Comparison of ENCODE assay signal across 24 cellular contexts in the genomic region with DNA sequence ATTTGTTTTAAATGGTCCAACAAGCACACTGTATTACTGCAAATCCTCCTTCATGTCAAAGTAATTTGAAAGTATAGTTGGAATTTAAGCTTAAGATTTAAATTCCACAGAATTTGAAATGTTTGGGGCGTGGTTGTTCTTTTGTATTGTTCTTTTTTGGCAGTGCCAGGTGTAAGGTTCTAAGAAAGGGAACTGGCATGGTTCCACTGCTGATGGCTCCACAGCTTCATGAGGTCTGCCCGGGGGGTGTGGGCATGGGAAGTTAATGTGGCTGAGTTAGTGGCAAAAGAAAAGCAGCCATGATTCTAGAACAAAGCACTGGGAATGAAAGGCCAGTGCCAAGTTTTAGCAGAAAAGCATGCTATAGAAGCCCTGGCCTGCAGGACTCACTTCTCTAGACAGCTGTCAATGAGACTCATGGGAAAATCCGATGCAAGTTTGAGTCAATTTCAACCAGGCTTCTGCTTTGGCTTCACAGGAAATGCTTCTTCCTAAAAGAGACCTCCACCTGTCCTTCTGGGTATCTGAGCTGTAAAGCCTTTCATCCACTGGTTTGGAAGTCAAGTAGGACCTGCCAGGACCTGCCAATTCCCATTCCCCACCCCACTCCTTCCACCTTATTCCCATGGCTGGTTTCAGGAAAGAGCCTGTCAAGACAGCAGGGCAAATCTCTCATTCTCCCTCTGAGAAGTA. TPM values are rescaled to one million over a fixed set of nuclear protein-coding genes. Genes with fewer than 3 reads are reported as not detected.
DNase-seq lines count a peak whose midpoint lies in the region; ATAC-seq and TF ChIP-seq lines count a peak whose summit lies in the region.
"Had no signal": no experiment of that assay in that cellular context is flagged by ENCODE, and none has a peak within 500 bp of the region (broad histone marks: within the 10 kb centered on the region; RNA-seq: fewer than 3 reads in every experiment).

No MANE protein-coding gene starts in this region.

- no peak for TF ChIP-seq EP300 in stomach (IDR thresholded peaks at IDR 0.05)

- POLR2A ChIA-PET in RWPE1 (lab: Yijun Ruan, JAX; ENCODE audit: low non-redundant PET): no interaction called here

- H3K27ac ChIP-seq in RWPE1: peak overlapping the region; percentile 85
- peak overlapping the region; percentile 71 to 86 for H3K27ac ChIP-seq in esophagus (ENCODE audit: low read depth in 2 of 2, low read length in 1 of 2)
- peak overlapping the region in 4 of 5 donors; percentile 53 to 71 (median 61) for H3K27ac ChIP-seq in stomach
- H3K27ac ChIP-seq: GM23248, prostate gland, SJCRH30 had no signal

- H3K4me3 ChIP-seq in esophagus (ENCODE audit: low read depth in 1 of 2, low read length in 2 of 2): no peak overlapping the region
- H3K4me3 ChIP-seq in stomach: no peak overlapping the region
- H3K4me3 ChIP-seq: GM23248, prostate gland, SJCRH30, transverse colon had no signal

- peaks cover 0 to 2% of the 10 kb centered on the region in 2 donors for H3K36me3 ChIP-seq in esophagus (ENCODE audit: control insufficient read depth in 2 of 2, insufficient read depth in 2 of 2, low read length in 1 of 2)
- no peaks in the 10 kb centered on the region for H3K36me3 ChIP-seq in stomach
- H3K36me3 ChIP-seq: prostate gland, SJCRH30, transverse colon had no signal

- intact Hi-C loops in stomach (cut with DNase I; ENCODE audit: low total_unique reads): no loop called here

- 47 to 60% methylated on average over 3 of the region's 3 CpGs for WGBS in esophagus, 2 donors
- WGBS in stomach, 5 donors: 49 to 63% (median 52%) methylated on average over 3 of the region's 3 CpGs

- H3K9me3 ChIP-seq in esophagus (ENCODE audit: control insufficient read depth in 2 of 2, insufficient read depth in 1 of 2, low read depth in 1 of 2, low read length in 1 of 2) (no peaks in the 10 kb centered on the region), stomach (no peaks in the 10 kb centered on the region)
- H3K9me3 ChIP-seq: prostate gland, SJCRH30, transverse colon had no signal

- no peak for ATAC-seq in GM19452 (IDR thresholded peaks at IDR 0.05; ENCODE audit: unreplicated experiment)

- DNase-seq in NCI-H2171 treated with DMSO at 0.1 percent for 48 hours (lab: John Stamatoyannopoulos, UW): peak; percentile 2
- DNase-seq in NCI-H2171 (lab: John Stamatoyannopoulos, UW): no peak
- peak; percentile 22 for DNase-seq in RWPE1 (ENCODE audit: low spot score)
- no peak for DNase-seq in stomach
- no peak for DNase-seq in EL
- no peak for DNase-seq in activated CD8-positive, alpha-beta memory T cell treated with anti-CD3 and anti-CD28 coated beads for 24 hours
- DNase-seq: 8988T; activated CD4-positive, CD25-positive, alpha-beta regulatory T cell treated with anti-CD3 and anti-CD28 coated beads, Interleukin-2, amount 50 U/mL, for 72 hours; activated T-cell treated with anti-CD3 and anti-CD28 coated beads, Interleukin-2, amount 50 U/mL, for 24 hours; CD8-positive, alpha-beta memory T cell; cortex of kidney; GM23248; head of caudate nucleus; KBM-7; NCI-H187; NCI-H226; NCI-H82; SJCRH30; stimulated activated CD8-positive, alpha-beta memory T cell treated with anti-CD3 and anti-CD28 coated beads, Interleukin-4, amount 100 ng/mL, for 48 hours; T-helper 1 cell had no signal

- CTCF ChIA-PET in RWPE1 (lab: Yijun Ruan, JAX): interaction anchor here (0.6 kb wide), 1 partner anchor 85 kb away, joined by 3 read pairs; no protein-coding TSS in a partner anchor

- no peak for TF ChIP-seq POLR2A in stomach (IDR thresholded peaks at IDR 0.05)

- no peaks in the 10 kb centered on the region for H3K27me3 ChIP-seq in esophagus (ENCODE audit: control insufficient read depth in 1 of 2, insufficient read depth in 2 of 2, low read length in 2 of 2)
- no peaks in the 10 kb centered on the region for H3K27me3 ChIP-seq in stomach
- H3K27me3 ChIP-seq: SJCRH30, transverse colon had no signal

- H3K4me1 ChIP-seq in esophagus (ENCODE audit: control insufficient read depth in 2 of 2, insufficient read depth in 2 of 2, low read length in 1 of 2) (peaks cover 2 to 18% of the 10 kb centered on the region in 2 donors), stomach (peaks cover 23 to 50% (median 34%) of the 10 kb centered on the region in 4 donors)
- H3K4me1 ChIP-seq: prostate gland, SJCRH30 had no signal

- TF ChIP-seq CTCF in RWPE1 (conservative IDR thresholded peaks at IDR 0.05; ENCODE audit: low read depth) (no peak), stomach (IDR thresholded peaks at IDR 0.05) (no peak)

RNA-seq across cellular contexts. Expression of gene CDCP1, which starts 18.9 kb away (rescaled TPM):
- polyA plus RNA-seq in esophagus: 10 to 100 TPM; 21.0 to 24.3 TPM
- 10 to 100 TPM in 2 of 5 donors, 1 to 10 TPM in 3; 4.1 to 24.5 (median 8.4) TPM for total RNA-seq in stomach
- polyA plus RNA-seq in stomach: 1 to 10 TPM; 4.1 to 9.9 (median 7.8) TPM
- total RNA-seq: SJCRH30 had no signal
- polyA plus RNA-seq: CD8-positive, alpha-beta memory T cell had no signal

Comparison
In these comparisons a context has a peak if more than half of its experiments do, and no peak if none do; other contexts are left out.
1. DNase-seq: peak in NCI-H2171 treated with DMSO at 0.1 percent for 48 hours (single experiment) and RWPE1 (single experiment); none in NCI-H2171 (single experiment), stomach (single experiment), EL (single experiment) and activated CD8-positive, alpha-beta memory T cell treated with anti-CD3 and anti-CD28 coated beads for 24 hours (single experiment).
2. Peak in every context shown above with its lines, with median percentiles within 50 percentile points of each other: H3K27ac ChIP-seq.